16 cellular contexts compared by ENCODE assay signal in genomic region chr14:90508073-90508472, GRCh38.
DNase-seq lines count a peak whose midpoint lies in the region; ATAC-seq and TF ChIP-seq lines count a peak whose summit lies in the region.
"Had no signal": no experiment of that assay in that cellular context is flagged by ENCODE, and none has a peak within 500 bp of the region (broad histone marks: within the 10 kb centered on the region; RNA-seq: fewer than 3 reads in every experiment).

No MANE protein-coding gene starts in this region.

- intact Hi-C loops in Calu3 (cut with micrococcal nuclease; ENCODE audit: unreplicated experiment): loop anchor here (2.0 kb wide), 1 partner anchor 53 kb away; no protein-coding TSS in a partner anchor

- no peaks in the 10 kb centered on the region for H3K27me3 ChIP-seq in BLaER1
- peaks cover 5% of the 10 kb centered on the region for H3K27me3 ChIP-seq in osteoblast (ENCODE audit: insufficient read depth, low read length)

- H3K27ac Mint-ChIP-seq in Calu3 (ENCODE audit: unreplicated experiment): peak overlapping the region; percentile 92
- H3K27ac Mint-ChIP-seq: CD4-positive, alpha-beta memory T cell; IgD-negative memory B cell had no signal

- H3K27ac ChIP-seq in BLaER1 (peak overlapping the region; percentile 32; the same call in 1 of the 2 replicates), VCaP (peak overlapping the region; percentile 98), osteoblast (ENCODE audit: low read depth, low read length) (no peak overlapping the region)
- H3K27ac ChIP-seq: GM23248 had no signal

- H3K36me3 Mint-ChIP-seq in Calu3 (ENCODE audit: insufficient read depth, unreplicated experiment): peaks cover 16% of the 10 kb centered on the region
- H3K36me3 Mint-ChIP-seq: CD4-positive, alpha-beta memory T cell; IgD-negative memory B cell had no signal

- no peak overlapping the region for H3K4me3 ChIP-seq in BLaER1
- H3K4me3 ChIP-seq in osteoblast (ENCODE audit: insufficient read depth, low read length): no peak overlapping the region
- H3K4me3 ChIP-seq: GM23248 had no signal

- no peak overlapping the region for H2AFZ ChIP-seq in osteoblast (ENCODE audit: low read length)
- H2AFZ ChIP-seq: GM23248 had no signal

- H3K36me3 ChIP-seq in BLaER1: no peaks in the 10 kb centered on the region
- no peaks in the 10 kb centered on the region for H3K36me3 ChIP-seq in osteoblast (ENCODE audit: insufficient read depth, low read length)

- H3K9me3 ChIP-seq in BLaER1: no peaks in the 10 kb centered on the region
- H3K9me3 ChIP-seq in osteoblast (ENCODE audit: low read depth, low read length): no peaks in the 10 kb centered on the region

- no peak for DNase-seq in Calu3
- DNase-seq in osteoblast (ENCODE audit: insufficient read length, low spot score, missing footprints): peak; percentile 45
- no peak for DNase-seq in OCI-M2 (lab: John Stamatoyannopoulos, UW; ENCODE audit: unreplicated experiment)
- DNase-seq in NAMALWA (ENCODE audit: low spot score): no peak
- DNase-seq: 8988T; AML-193; C1 segment of cervical spinal cord; CD4-positive, alpha-beta memory T cell; GF-D8; GM23248; H7 had no signal

- H3K4me1 Mint-ChIP-seq in Calu3 (ENCODE audit: low read depth, unreplicated experiment): peaks cover 50% of the 10 kb centered on the region
- H3K4me1 Mint-ChIP-seq: IgD-negative memory B cell had no signal

- peak overlapping the region; percentile 38; the same call in 1 of the 2 replicates for H3K9ac ChIP-seq in BLaER1
- H3K9ac ChIP-seq: GM23248 had no signal

- no peak overlapping the region for H3K4me3 Mint-ChIP-seq in Calu3 (ENCODE audit: low read depth, unreplicated experiment)
- H3K4me3 Mint-ChIP-seq: CD4-positive, alpha-beta memory T cell had no signal

- H3K27me3 Mint-ChIP-seq in Calu3 (ENCODE audit: unreplicated experiment): no peaks in the 10 kb centered on the region

- CTCF ChIA-PET in Calu3 (lab: Charles Lee): no interaction called here

- peaks cover 75% of the 10 kb centered on the region for H3K4me1 ChIP-seq in BLaER1
- H3K4me1 ChIP-seq in osteoblast (ENCODE audit: insufficient read depth, low read length): no peaks in the 10 kb centered on the region

- ATAC-seq in GM19455 (IDR thresholded peaks at IDR 0.05; ENCODE audit: unreplicated experiment) (no peak), HG03039 (IDR thresholded peaks at IDR 0.05; ENCODE audit: unreplicated experiment) (no peak)

- H3K79me2 ChIP-seq in osteoblast (ENCODE audit: insufficient read depth, low read length): no peaks in the 10 kb centered on the region

- no peak for TF ChIP-seq CTCF in Calu3 (IDR thresholded peaks at IDR 0.05; ENCODE audit: unreplicated experiment)
- TF ChIP-seq CTCF in VCaP (conservative IDR thresholded peaks at IDR 0.05): no peak
- no peak for TF ChIP-seq CTCF in osteoblast (IDR thresholded peaks at IDR 0.05; ENCODE audit: extremely low read depth, low read depth, low read length)

- BruUV-seq in Calu3 (replicated peaks; lab: Mats Ljungman, UMichigan): no TSS peak

- no peaks in the 10 kb centered on the region for H3K9me3 Mint-ChIP-seq in Calu3 (ENCODE audit: low read depth, unreplicated experiment)
- H3K9me3 Mint-ChIP-seq: CD4-positive, alpha-beta memory T cell had no signal

- no peaks in the 10 kb centered on the region for H4K20me1 ChIP-seq in BLaER1
- no peaks in the 10 kb centered on the region for H4K20me1 ChIP-seq in osteoblast (ENCODE audit: insufficient read depth, low read length)

- H3K4me2 ChIP-seq in BLaER1 (peak overlapping the region; percentile 77), osteoblast (ENCODE audit: insufficient read depth, low read length) (no peak overlapping the region)
